1 cellular context compared by ENCODE assay signal in the genomic region with DNA sequence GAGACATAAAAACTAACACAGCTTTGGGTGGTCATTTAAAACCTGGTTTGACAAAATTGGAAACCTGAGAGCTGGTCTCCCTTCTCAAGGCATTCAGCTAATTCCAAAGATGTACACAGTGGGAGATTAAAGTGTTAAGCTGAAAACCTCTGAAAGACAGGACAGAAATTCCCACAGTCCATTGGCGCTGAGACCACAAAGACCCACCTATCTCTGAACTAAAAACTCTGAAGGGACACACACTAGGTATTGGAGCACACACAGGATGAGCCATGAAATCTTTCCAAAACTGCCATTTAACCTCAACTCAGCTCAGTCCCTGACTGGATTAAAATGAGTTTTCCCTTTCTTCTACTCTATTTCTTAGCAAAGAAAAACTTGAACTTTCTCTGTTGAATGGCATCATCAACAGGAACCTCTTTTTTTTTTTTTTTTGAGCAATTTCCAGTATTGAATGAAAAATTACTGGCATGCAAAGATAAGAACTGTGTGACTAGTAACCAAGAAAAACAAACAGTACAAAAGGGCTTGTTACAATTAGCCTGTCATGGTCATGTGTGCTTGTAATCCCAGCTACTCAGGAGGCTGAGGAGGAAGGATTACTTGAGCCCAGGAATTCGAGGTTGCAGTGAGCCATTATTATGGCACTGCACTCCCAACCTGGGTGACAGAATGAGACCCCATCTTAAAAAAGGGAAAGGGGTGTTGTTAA.
TF ChIP-seq lines count a peak whose summit lies in the region.

No MANE protein-coding gene starts in this region.

TF ChIP-seq in HEK293, 187 proteins besides CTCF, POLR2A, EP300 and RAD21 (continued from another document):
- TF ChIP-seq, protein P1, sequence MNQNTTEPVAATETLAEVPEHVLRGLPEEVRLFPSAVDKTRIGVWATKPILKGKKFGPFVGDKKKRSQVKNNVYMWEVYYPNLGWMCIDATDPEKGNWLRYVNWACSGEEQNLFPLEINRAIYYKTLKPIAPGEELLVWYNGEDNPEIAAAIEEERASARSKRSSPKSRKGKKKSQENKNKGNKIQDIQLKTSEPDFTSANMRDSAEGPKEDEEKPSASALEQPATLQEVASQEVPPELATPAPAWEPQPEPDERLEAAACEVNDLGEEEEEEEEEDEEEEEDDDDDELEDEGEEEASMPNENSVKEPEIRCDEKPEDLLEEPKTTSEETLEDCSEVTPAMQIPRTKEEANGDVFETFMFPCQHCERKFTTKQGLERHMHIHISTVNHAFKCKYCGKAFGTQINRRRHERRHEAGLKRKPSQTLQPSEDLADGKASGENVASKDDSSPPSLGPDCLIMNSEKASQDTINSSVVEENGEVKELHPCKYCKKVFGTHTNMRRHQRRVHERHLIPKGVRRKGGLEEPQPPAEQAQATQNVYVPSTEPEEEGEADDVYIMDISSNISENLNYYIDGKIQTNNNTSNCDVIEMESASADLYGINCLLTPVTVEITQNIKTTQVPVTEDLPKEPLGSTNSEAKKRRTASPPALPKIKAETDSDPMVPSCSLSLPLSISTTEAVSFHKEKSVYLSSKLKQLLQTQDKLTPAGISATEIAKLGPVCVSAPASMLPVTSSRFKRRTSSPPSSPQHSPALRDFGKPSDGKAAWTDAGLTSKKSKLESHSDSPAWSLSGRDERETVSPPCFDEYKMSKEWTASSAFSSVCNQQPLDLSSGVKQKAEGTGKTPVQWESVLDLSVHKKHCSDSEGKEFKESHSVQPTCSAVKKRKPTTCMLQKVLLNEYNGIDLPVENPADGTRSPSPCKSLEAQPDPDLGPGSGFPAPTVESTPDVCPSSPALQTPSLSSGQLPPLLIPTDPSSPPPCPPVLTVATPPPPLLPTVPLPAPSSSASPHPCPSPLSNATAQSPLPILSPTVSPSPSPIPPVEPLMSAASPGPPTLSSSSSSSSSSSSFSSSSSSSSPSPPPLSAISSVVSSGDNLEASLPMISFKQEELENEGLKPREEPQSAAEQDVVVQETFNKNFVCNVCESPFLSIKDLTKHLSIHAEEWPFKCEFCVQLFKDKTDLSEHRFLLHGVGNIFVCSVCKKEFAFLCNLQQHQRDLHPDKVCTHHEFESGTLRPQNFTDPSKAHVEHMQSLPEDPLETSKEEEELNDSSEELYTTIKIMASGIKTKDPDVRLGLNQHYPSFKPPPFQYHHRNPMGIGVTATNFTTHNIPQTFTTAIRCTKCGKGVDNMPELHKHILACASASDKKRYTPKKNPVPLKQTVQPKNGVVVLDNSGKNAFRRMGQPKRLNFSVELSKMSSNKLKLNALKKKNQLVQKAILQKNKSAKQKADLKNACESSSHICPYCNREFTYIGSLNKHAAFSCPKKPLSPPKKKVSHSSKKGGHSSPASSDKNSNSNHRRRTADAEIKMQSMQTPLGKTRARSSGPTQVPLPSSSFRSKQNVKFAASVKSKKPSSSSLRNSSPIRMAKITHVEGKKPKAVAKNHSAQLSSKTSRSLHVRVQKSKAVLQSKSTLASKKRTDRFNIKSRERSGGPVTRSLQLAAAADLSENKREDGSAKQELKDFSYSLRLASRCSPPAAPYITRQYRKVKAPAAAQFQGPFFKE (tag by site-specific recombination; IDR thresholded peaks at IDR 0.05; ENCODE audit: borderline replicate concordance) = no peak
- TF ChIP-seq ZNF354C (tag by site-specific recombination; IDR thresholded peaks at IDR 0.05; ENCODE audit: borderline replicate concordance, low read depth) (no peak), ZNF335 (tag by site-specific recombination; conservative IDR thresholded peaks at IDR 0.05) (0 out of 2 replicates have a peak, but pooled peaks have one; percentile 15), ZNF785 (tag by site-specific recombination; IDR thresholded peaks at IDR 0.05) (no peak), ZNF132 (tag by site-specific recombination; IDR thresholded peaks at IDR 0.05; ENCODE audit: borderline replicate concordance) (no peak), FEZF1 (tag by site-specific recombination; IDR thresholded peaks at IDR 0.05) (0 out of 2 replicates have a peak, but pooled peaks have one; percentile 11), ZNF248 (tag by site-specific recombination; IDR thresholded peaks at IDR 0.05) (no peak)
- TF ChIP-seq, protein P2, sequence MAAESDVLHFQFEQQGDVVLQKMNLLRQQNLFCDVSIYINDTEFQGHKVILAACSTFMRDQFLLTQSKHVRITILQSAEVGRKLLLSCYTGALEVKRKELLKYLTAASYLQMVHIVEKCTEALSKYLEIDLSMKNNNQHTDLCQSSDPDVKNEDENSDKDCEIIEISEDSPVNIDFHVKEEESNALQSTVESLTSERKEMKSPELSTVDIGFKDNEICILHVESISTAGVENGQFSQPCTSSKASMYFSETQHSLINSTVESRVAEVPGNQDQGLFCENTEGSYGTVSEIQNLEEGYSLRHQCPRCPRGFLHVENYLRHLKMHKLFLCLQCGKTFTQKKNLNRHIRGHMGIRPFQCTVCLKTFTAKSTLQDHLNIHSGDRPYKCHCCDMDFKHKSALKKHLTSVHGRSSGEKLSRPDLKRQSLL (tag by site-specific recombination; IDR thresholded peaks at IDR 0.05) = no peak
- TF ChIP-seq, protein P3, sequence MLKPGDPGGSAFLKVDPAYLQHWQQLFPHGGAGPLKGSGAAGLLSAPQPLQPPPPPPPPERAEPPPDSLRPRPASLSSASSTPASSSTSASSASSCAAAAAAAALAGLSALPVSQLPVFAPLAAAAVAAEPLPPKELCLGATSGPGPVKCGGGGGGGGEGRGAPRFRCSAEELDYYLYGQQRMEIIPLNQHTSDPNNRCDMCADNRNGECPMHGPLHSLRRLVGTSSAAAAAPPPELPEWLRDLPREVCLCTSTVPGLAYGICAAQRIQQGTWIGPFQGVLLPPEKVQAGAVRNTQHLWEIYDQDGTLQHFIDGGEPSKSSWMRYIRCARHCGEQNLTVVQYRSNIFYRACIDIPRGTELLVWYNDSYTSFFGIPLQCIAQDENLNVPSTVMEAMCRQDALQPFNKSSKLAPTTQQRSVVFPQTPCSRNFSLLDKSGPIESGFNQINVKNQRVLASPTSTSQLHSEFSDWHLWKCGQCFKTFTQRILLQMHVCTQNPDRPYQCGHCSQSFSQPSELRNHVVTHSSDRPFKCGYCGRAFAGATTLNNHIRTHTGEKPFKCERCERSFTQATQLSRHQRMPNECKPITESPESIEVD (tag by site-specific recombination; IDR thresholded peaks at IDR 0.05) = peak; percentile 84
TF ChIP-seq in HEK293: peak in this region for 4.
